Comparison of ENCODE assay signal across 8 cellular contexts in the genomic region with DNA sequence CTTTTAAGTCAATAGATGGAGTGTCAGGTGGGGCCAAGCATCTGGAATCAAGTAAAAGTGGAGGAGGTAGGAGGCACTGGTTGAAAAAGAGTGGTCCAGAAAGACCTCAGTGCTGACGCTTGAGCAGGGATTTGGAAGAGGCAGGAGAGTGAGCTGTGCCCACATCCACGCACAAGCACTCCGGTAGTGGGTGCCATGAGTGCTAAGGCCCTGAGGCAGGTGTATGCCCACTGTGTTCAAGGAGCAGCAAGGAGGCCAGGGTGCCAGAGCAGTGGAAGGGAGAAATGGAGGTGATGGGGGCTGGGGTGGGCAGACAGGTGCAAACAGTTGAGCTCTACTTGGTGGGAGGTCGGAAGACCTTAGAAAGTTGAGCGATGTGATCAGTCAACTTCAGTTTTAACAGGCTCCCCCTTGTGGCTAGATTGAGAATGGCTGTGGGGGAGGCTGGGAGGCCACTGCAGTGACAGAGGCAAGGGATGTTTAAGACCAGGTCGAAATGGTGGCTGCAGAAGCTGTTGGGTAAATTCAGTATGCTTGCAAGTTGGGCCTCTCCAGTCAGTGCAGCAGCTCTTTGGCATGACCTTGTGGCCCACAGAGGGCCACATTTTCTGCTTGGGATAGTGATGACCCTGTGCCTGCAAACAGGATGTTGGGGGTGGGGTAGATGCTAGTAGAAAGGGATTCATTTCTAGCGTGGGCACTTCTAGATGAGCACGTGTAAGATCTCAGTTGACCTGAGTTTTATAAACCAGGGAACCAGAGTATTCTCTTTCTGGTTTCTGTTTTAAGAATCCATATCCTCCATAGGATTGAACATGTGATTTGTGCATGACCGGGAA. TPM values are rescaled to one million over a fixed set of nuclear protein-coding genes. Genes with fewer than 3 reads are reported as not detected.
DNase-seq lines count a peak whose midpoint lies in the region; TF ChIP-seq lines count a peak whose summit lies in the region.

No MANE protein-coding gene starts in this region.

- H3K18ac ChIP-seq in mesenchymal stem cell (ENCODE audit: low read depth in 1 of 2, low read length in 2 of 2), result no peak overlapping the region

- no peaks in the 10 kb centered on the region for H3K36me3 ChIP-seq in mesenchymal stem cell (ENCODE audit: control insufficient read depth in 1 of 2, insufficient read depth in 2 of 2, low read depth in 1 of 2, low read length in 2 of 2)

- H2BK5ac ChIP-seq in mesenchymal stem cell (ENCODE audit: low read depth, low read length, poor library complexity, severe bottlenecking), result no peak overlapping the region

- intact Hi-C loops in dorsolateral prefrontal cortex (cut with DNase I), result no loop called here

- H3K9me3 ChIP-seq in mesenchymal stem cell (ENCODE audit: control insufficient read depth, low read length), result no peaks in the 10 kb centered on the region

- no peak overlapping the region for H4K8ac ChIP-seq in mesenchymal stem cell (ENCODE audit: low read length)

- no peaks in the 10 kb centered on the region for H3K79me1 ChIP-seq in mesenchymal stem cell (replicated peaks; ENCODE audit: low read length, poor library complexity, severe bottlenecking)

- no peak overlapping the region for H3K23ac ChIP-seq in mesenchymal stem cell (ENCODE audit: low read length in 2 of 2)

- H2BK120ac ChIP-seq in mesenchymal stem cell (ENCODE audit: low read depth, low read length), result no peak overlapping the region

- H2AFZ ChIP-seq in mesenchymal stem cell (ENCODE audit: low read depth, low read length), result no peak overlapping the region

- no peak overlapping the region for H3K14ac ChIP-seq in mesenchymal stem cell (ENCODE audit: low read length in 2 of 2)

- H3K27me3 ChIP-seq in dorsolateral prefrontal cortex, result peaks cover 0 to 86% (median 27%) of the 10 kb centered on the region in 45 donors
- H3K27me3 ChIP-seq in mesenchymal stem cell (ENCODE audit: control insufficient read depth in 1 of 2, insufficient read depth in 1 of 2, low read length in 2 of 2), result peaks cover 4 to 79% of the 10 kb centered on the region in 2 experiments

- DNase-seq in NCI-H2107 treated with DMSO at 0.1 percent for 48 hours (lab: John Stamatoyannopoulos, UW; ENCODE audit: unreplicated experiment), result peak; percentile 19
- no peak for DNase-seq in NCI-H2107 (lab: John Stamatoyannopoulos, UW)
- peak; percentile 69 for DNase-seq in NB4 (ENCODE audit: low read depth)
- peak; percentile 56 to 67 for DNase-seq in activated CD4-positive, alpha-beta T cell treated with anti-CD3 and anti-CD28 coated beads, Interleukin-2, amount 50 U/mL, for 24 hours (ENCODE audit: low read depth in 1 of 2, low spot score in 1 of 2)
- peak in 6 of 10 donors; percentile 27 to 57 (median 46) for DNase-seq in dorsolateral prefrontal cortex
- DNase-seq in mesenchymal stem cell, result peak; percentile 34
- DNase-seq in stimulated activated CD8-positive, alpha-beta memory T cell treated with anti-CD3 and anti-CD28 coated beads, Interleukin-4, amount 100 ng/mL, for 48 hours, result peak; percentile 89
- DNase-seq in mesenteric fat pad (ENCODE audit: low spot score), result no peak

- H2AK5ac ChIP-seq in mesenchymal stem cell (ENCODE audit: low read length, severe bottlenecking), result no peak overlapping the region

- 63% methylated on average over 8 of the region's 9 CpGs for WGBS in mesenchymal stem cell

- no peak overlapping the region for H3K4me2 ChIP-seq in mesenchymal stem cell (ENCODE audit: low read length, poor library complexity, severe bottlenecking)

- no peak overlapping the region for H3K27ac ChIP-seq in dorsolateral prefrontal cortex
- no peak overlapping the region for H3K27ac ChIP-seq in mesenchymal stem cell (ENCODE audit: low read length, poor library complexity, severe bottlenecking)

- TF ChIP-seq POLR2A in NB4 (IDR thresholded peaks at IDR 0.05; ENCODE audit: extremely low read depth, insufficient read length), result no peak

- no peak overlapping the region for H3K4me3 ChIP-seq in NB4 (ENCODE audit: low read depth, low read length)
- H3K4me3 ChIP-seq in dorsolateral prefrontal cortex, result no peak overlapping the region
- no peak overlapping the region for H3K4me3 ChIP-seq in mesenchymal stem cell (ENCODE audit: insufficient read depth in 1 of 2, low read depth in 1 of 2, low read length in 2 of 2)

- no peak overlapping the region for H2BK12ac ChIP-seq in mesenchymal stem cell (ENCODE audit: low read length in 2 of 2)

- H3K9ac ChIP-seq in mesenchymal stem cell (ENCODE audit: low read length), result no peak overlapping the region

- peak; percentile 70 for TF ChIP-seq CTCF in NB4 (IDR thresholded peaks at IDR 0.05; ENCODE audit: low read depth, low read length)
- TF ChIP-seq CTCF in dorsolateral prefrontal cortex (IDR thresholded peaks at IDR 0.05 in 54 of 56, conservative IDR thresholded peaks at IDR 0.05 in 2 of 56; ENCODE audit: low read depth in 1 of 56, partially characterized antibody in 56 of 56), result peak in 55 of 56 donors; percentile 29 to 81 (median 68)

- no peak overlapping the region for H3K4ac ChIP-seq in mesenchymal stem cell (ENCODE audit: low read depth in 1 of 2, low read length in 2 of 2)

- H2BK15ac ChIP-seq in mesenchymal stem cell (ENCODE audit: low read depth, poor library complexity, severe bottlenecking), result no peak overlapping the region

- H4K91ac ChIP-seq in mesenchymal stem cell (ENCODE audit: low read length), result no peak overlapping the region

- peaks cover 1% of the 10 kb centered on the region for H3K4me1 ChIP-seq in mesenchymal stem cell (ENCODE audit: control insufficient read depth, insufficient read depth, low read depth, low read length)

RNA-seq across cellular contexts. Expression of gene TKTL1, which starts 12.7 kb away (rescaled TPM):
- total RNA-seq in dorsolateral prefrontal cortex (1 to 10 TPM in 19 of 120 experiments, under 1 TPM in 34, not detected in 67; 0.17 to 5.9 (median 0.76) TPM), mesenteric fat pad (0.80 TPM)
- polyA plus RNA-seq in mesenchymal stem cell (2013, experiment 1 of 2), result not detected
- polyA plus RNA-seq in mesenchymal stem cell (2013, experiment 2 of 2), result not detected

RNA-seq across cellular contexts. Expression of gene TEX28, which starts 13.4 kb away (rescaled TPM):
- not detected for total RNA-seq in dorsolateral prefrontal cortex
- polyA plus RNA-seq in mesenchymal stem cell (2013, experiment 1 of 2), result not detected
- polyA plus RNA-seq in mesenchymal stem cell (2013, experiment 2 of 2), result not detected
- not detected for total RNA-seq in mesenteric fat pad

RNA-seq across cellular contexts. Expression of gene OPN1MW3, which starts 50.9 kb away (rescaled TPM):
- not detected for total RNA-seq in dorsolateral prefrontal cortex
- not detected for polyA plus RNA-seq in mesenchymal stem cell (2013, experiment 1 of 2)
- polyA plus RNA-seq in mesenchymal stem cell (2013, experiment 2 of 2), result not detected
- not detected for total RNA-seq in mesenteric fat pad

Comparison
In these comparisons a context has a peak if more than half of its experiments do, and no peak if none do; other contexts are left out.
1. DNase-seq: peak in NCI-H2107 treated with DMSO at 0.1 percent for 48 hours (single experiment), NB4 (single experiment), activated CD4-positive, alpha-beta T cell treated with anti-CD3 and anti-CD28 coated beads, Interleukin-2, amount 50 U/mL, for 24 hours (2 of 2), dorsolateral prefrontal cortex (6 of 10), mesenchymal stem cell (single experiment) and stimulated activated CD8-positive, alpha-beta memory T cell treated with anti-CD3 and anti-CD28 coated beads, Interleukin-4, amount 100 ng/mL, for 48 hours (single experiment); none in NCI-H2107 (single experiment) and mesenteric fat pad (single experiment).